ENCODE assay signal across 1 cellular context in the genomic region with DNA sequence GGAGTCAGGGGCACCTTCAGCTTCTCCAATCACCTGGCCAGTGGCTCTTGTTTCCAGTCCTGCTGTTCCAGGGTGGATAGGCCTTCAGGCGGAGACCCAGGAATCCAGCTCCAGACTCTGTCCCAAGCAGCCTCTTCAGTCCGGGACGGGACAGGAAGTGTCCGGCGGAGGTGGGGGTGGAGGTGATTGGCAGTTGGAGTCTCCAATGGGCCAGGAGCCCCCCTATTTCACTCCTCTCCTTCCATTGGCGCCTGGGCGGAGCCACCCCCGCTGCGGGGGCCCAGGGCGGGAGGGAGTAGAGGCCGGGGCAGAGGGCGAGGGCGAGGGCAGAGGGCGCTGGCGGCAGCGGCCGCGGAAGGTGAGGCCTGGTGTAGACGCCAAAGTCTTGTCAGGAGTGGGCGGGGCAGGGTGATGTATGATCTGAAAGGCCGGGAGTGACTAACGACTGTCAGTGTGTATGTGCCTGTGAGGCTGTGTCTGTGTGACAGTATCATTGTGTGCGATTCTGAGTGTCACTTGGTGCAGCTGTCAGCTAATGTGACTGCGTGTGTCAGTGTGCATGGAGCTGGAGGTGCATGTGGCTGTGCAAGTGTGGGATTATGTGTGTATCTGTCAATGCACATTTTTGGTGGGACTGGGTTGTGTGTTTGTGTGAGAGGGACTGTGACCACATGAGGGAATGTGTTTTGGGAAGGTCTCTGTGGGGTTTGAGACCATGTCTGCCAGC.
TF ChIP-seq lines count a peak whose summit lies in the region.

A gene (plus strand): TSS at position 310 of the 727 bp plus-strand sequence. CDS start 3,033 bp downstream, outside the sequence.

TF ChIP-seq in HEK293, 187 proteins besides CTCF, POLR2A, EP300 and RAD21 (continued from another document and continues in another):
- TF ChIP-seq, protein P1, sequence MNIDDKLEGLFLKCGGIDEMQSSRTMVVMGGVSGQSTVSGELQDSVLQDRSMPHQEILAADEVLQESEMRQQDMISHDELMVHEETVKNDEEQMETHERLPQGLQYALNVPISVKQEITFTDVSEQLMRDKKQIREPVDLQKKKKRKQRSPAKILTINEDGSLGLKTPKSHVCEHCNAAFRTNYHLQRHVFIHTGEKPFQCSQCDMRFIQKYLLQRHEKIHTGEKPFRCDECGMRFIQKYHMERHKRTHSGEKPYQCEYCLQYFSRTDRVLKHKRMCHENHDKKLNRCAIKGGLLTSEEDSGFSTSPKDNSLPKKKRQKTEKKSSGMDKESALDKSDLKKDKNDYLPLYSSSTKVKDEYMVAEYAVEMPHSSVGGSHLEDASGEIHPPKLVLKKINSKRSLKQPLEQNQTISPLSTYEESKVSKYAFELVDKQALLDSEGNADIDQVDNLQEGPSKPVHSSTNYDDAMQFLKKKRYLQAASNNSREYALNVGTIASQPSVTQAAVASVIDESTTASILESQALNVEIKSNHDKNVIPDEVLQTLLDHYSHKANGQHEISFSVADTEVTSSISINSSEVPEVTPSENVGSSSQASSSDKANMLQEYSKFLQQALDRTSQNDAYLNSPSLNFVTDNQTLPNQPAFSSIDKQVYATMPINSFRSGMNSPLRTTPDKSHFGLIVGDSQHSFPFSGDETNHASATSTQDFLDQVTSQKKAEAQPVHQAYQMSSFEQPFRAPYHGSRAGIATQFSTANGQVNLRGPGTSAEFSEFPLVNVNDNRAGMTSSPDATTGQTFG (tag by site-specific recombination; IDR thresholded peaks at IDR 0.05; ENCODE audit: borderline replicate concordance), result no peak
- no peak for TF ChIP-seq ZNF626 (tag by site-specific recombination; IDR thresholded peaks at IDR 0.05)
- no peak for TF ChIP-seq ZNF426 (tag by site-specific recombination; IDR thresholded peaks at IDR 0.05)
- TF ChIP-seq, protein P2, sequence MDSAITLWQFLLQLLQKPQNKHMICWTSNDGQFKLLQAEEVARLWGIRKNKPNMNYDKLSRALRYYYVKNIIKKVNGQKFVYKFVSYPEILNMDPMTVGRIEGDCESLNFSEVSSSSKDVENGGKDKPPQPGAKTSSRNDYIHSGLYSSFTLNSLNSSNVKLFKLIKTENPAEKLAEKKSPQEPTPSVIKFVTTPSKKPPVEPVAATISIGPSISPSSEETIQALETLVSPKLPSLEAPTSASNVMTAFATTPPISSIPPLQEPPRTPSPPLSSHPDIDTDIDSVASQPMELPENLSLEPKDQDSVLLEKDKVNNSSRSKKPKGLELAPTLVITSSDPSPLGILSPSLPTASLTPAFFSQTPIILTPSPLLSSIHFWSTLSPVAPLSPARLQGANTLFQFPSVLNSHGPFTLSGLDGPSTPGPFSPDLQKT (IDR thresholded peaks at IDR 0.05; ENCODE audit: borderline replicate concordance, low read depth, low read length), result no peak
- TF ChIP-seq, protein P3, sequence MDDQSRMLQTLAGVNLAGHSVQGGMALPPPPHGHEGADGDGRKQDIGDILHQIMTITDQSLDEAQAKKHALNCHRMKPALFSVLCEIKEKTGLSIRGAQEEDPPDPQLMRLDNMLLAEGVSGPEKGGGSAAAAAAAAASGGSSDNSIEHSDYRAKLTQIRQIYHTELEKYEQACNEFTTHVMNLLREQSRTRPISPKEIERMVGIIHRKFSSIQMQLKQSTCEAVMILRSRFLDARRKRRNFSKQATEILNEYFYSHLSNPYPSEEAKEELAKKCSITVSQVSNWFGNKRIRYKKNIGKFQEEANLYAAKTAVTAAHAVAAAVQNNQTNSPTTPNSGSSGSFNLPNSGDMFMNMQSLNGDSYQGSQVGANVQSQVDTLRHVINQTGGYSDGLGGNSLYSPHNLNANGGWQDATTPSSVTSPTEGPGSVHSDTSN (CRISPR knock-in tag; IDR thresholded peaks at IDR 0.05), result peak; percentile 56; the same call in 1 of the 2 replicates
- TF ChIP-seq, protein P4, sequence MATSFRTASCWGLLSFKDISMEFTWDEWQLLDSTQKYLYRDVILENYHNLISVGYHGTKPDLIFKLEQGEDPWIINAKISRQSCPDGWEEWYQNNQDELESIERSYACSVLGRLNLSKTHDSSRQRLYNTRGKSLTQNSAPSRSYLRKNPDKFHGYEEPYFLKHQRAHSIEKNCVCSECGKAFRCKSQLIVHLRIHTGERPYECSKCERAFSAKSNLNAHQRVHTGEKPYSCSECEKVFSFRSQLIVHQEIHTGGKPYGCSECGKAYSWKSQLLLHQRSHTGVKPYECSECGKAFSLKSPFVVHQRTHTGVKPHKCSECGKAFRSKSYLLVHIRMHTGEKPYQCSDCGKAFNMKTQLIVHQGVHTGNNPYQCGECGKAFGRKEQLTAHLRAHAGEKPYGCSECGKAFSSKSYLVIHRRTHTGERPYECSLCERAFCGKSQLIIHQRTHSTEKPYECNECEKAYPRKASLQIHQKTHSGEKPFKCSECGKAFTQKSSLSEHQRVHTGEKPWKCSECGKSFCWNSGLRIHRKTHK (tag by site-specific recombination; IDR thresholded peaks at IDR 0.05), result no peak
- no peak for TF ChIP-seq ZNF670 (tag by site-specific recombination; IDR thresholded peaks at IDR 0.05; ENCODE audit: low read depth)
- no peak for TF ChIP-seq ZNF416 (tag by site-specific recombination; IDR thresholded peaks at IDR 0.05)
- no peak for TF ChIP-seq KLF7 (tag by site-specific recombination; IDR thresholded peaks at IDR 0.05; ENCODE audit: borderline replicate concordance)
- TF ChIP-seq ZNF214 (tag by site-specific recombination; IDR thresholded peaks at IDR 0.05; ENCODE audit: borderline replicate concordance), result no peak
- TF ChIP-seq ZNF169 (tag by site-specific recombination; IDR thresholded peaks at IDR 0.05), result 0 out of 2 replicates have a peak, but pooled peaks have one; percentile 44
- TF ChIP-seq ZNF585B (tag by site-specific recombination; IDR thresholded peaks at IDR 0.05), result no peak
- TF ChIP-seq ZNF510 (tag by site-specific recombination; IDR thresholded peaks at IDR 0.05; ENCODE audit: insufficient replicate concordance), result no peak
- TF ChIP-seq WT1 (tag by site-specific recombination; IDR thresholded peaks at IDR 0.05), result no peak
- TF ChIP-seq ZNF843 (tag by site-specific recombination; IDR thresholded peaks at IDR 0.05), result peak; percentile 52
- TF ChIP-seq ZNF366 (tag by site-specific recombination; conservative IDR thresholded peaks at IDR 0.05), result no peak
- no peak for TF ChIP-seq ZFP69B (tag by site-specific recombination; IDR thresholded peaks at IDR 0.05)
- TF ChIP-seq ZNF10 (tag by site-specific recombination; IDR thresholded peaks at IDR 0.05), result no peak
- TF ChIP-seq ZNF248 (tag by site-specific recombination; IDR thresholded peaks at IDR 0.05), result no peak
- no peak for TF ChIP-seq YY1 (tag by site-specific recombination; IDR thresholded peaks at IDR 0.05)
- 0 out of 2 replicates have a peak, but pooled peaks have one; percentile 36 for TF ChIP-seq MEIS1 (CRISPR knock-in tag; IDR thresholded peaks at IDR 0.05; ENCODE audit: borderline replicate concordance)
- no peak for TF ChIP-seq ZNF202 (tag by site-specific recombination; IDR thresholded peaks at IDR 0.05; ENCODE audit: borderline replicate concordance)
- peak; percentile 87 for TF ChIP-seq KLF9 (tag by site-specific recombination; IDR thresholded peaks at IDR 0.05; ENCODE audit: low read depth)
- no peak for TF ChIP-seq ZNF473 (tag by site-specific recombination; IDR thresholded peaks at IDR 0.05)
- no peak for TF ChIP-seq ZFP41 (tag by site-specific recombination; IDR thresholded peaks at IDR 0.05; ENCODE audit: borderline replicate concordance)
- TF ChIP-seq ZNF146 (tag by site-specific recombination; IDR thresholded peaks at IDR 0.05), result no peak
- peak; percentile 77 for TF ChIP-seq KLF1 (tag by site-specific recombination; IDR thresholded peaks at IDR 0.05)
- no peak for TF ChIP-seq ZNF654 (tag by site-specific recombination; IDR thresholded peaks at IDR 0.05; ENCODE audit: low read depth)
- TF ChIP-seq ZNF221 (tag by site-specific recombination; IDR thresholded peaks at IDR 0.05; ENCODE audit: borderline replicate concordance), result no peak
- TF ChIP-seq ZNF544 (tag by site-specific recombination; IDR thresholded peaks at IDR 0.05), result no peak
- TF ChIP-seq ZNF658 (tag by site-specific recombination; IDR thresholded peaks at IDR 0.05), result no peak
- no peak for TF ChIP-seq MYNN (tag by site-specific recombination; IDR thresholded peaks at IDR 0.05; ENCODE audit: borderline replicate concordance)
- peak; percentile 85 for TF ChIP-seq BCL11A (tag by site-specific recombination; IDR thresholded peaks at IDR 0.05; ENCODE audit: low read depth)
- no peak for TF ChIP-seq GLI4 (tag by site-specific recombination; IDR thresholded peaks at IDR 0.05)
- TF ChIP-seq, protein P5, sequence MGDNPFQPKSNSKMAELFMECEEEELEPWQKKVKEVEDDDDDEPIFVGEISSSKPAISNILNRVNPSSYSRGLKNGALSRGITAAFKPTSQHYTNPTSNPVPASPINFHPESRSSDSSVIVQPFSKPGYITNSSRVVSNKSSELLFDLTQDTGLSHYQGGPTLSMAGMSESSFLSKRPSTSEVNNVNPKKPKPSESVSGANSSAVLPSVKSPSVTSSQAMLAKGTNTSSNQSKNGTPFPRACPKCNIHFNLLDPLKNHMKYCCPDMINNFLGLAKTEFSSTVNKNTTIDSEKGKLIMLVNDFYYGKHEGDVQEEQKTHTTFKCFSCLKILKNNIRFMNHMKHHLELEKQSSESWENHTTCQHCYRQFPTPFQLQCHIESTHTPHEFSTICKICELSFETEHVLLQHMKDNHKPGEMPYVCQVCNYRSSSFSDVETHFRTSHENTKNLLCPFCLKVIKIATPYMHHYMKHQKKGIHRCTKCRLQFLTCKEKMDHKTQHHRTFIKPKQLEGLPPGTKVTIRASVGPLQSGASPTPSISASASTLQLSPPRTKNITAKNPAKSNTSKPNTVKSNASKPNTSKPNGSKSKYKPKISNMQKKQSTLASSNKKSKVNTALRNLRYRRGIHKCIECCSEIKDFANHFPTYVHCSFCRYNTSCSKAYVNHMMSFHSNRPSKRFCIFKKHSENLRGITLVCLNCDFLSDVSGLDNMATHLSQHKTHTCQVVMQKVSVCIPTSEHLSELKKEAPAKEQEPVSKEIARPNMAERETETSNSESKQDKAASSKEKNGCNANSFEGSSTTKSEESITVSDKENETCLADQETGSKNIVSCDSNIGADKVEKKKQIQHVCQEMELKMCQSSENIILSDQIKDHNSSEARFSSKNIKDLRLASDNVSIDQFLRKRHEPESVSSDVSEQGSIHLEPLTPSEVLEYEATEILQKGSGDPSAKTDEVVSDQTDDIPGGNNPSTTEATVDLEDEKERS (tag by site-specific recombination; IDR thresholded peaks at IDR 0.05), result no peak
- TF ChIP-seq ZNF335 (tag by site-specific recombination; conservative IDR thresholded peaks at IDR 0.05), result peak; percentile 51
- TF ChIP-seq, protein P6, sequence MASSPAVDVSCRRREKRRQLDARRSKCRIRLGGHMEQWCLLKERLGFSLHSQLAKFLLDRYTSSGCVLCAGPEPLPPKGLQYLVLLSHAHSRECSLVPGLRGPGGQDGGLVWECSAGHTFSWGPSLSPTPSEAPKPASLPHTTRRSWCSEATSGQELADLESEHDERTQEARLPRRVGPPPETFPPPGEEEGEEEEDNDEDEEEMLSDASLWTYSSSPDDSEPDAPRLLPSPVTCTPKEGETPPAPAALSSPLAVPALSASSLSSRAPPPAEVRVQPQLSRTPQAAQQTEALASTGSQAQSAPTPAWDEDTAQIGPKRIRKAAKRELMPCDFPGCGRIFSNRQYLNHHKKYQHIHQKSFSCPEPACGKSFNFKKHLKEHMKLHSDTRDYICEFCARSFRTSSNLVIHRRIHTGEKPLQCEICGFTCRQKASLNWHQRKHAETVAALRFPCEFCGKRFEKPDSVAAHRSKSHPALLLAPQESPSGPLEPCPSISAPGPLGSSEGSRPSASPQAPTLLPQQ (tag by site-specific recombination; IDR thresholded peaks at IDR 0.05), result no peak
- no peak for TF ChIP-seq REPIN1 (tag by site-specific recombination; IDR thresholded peaks at IDR 0.05; ENCODE audit: low read depth)
- TF ChIP-seq ZNF433 (tag by site-specific recombination; IDR thresholded peaks at IDR 0.05; ENCODE audit: low read depth), result no peak
- TF ChIP-seq ZNF2 (tag by site-specific recombination; IDR thresholded peaks at IDR 0.05), result 0 out of 2 replicates have a peak, but pooled peaks have one; percentile 36
- TF ChIP-seq ZFP3 (tag by site-specific recombination; IDR thresholded peaks at IDR 0.05; ENCODE audit: low read depth), result no peak
- TF ChIP-seq ZNF19 (tag by site-specific recombination; IDR thresholded peaks at IDR 0.05; ENCODE audit: low read depth), result no peak
- TF ChIP-seq, protein P7, sequence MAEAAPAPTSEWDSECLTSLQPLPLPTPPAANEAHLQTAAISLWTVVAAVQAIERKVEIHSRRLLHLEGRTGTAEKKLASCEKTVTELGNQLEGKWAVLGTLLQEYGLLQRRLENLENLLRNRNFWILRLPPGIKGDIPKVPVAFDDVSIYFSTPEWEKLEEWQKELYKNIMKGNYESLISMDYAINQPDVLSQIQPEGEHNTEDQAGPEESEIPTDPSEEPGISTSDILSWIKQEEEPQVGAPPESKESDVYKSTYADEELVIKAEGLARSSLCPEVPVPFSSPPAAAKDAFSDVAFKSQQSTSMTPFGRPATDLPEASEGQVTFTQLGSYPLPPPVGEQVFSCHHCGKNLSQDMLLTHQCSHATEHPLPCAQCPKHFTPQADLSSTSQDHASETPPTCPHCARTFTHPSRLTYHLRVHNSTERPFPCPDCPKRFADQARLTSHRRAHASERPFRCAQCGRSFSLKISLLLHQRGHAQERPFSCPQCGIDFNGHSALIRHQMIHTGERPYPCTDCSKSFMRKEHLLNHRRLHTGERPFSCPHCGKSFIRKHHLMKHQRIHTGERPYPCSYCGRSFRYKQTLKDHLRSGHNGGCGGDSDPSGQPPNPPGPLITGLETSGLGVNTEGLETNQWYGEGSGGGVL (tag by site-specific recombination; IDR thresholded peaks at IDR 0.05), result peak; percentile 43
- no peak for TF ChIP-seq ZNF23 (tag by site-specific recombination; IDR thresholded peaks at IDR 0.05; ENCODE audit: borderline replicate concordance)
- no peak for TF ChIP-seq ZNF707 (tag by site-specific recombination; IDR thresholded peaks at IDR 0.05)
- TF ChIP-seq, protein P8, sequence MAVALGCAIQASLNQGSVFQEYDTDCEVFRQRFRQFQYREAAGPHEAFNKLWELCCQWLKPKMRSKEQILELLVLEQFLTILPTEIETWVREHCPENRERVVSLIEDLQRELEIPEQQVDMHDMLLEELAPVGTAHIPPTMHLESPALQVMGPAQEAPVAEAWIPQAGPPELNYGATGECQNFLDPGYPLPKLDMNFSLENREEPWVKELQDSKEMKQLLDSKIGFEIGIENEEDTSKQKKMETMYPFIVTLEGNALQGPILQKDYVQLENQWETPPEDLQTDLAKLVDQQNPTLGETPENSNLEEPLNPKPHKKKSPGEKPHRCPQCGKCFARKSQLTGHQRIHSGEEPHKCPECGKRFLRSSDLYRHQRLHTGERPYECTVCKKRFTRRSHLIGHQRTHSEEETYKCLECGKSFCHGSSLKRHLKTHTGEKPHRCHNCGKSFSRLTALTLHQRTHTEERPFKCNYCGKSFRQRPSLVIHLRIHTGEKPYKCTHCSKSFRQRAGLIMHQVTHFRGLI (tag by site-specific recombination; IDR thresholded peaks at IDR 0.05), result no peak
- no peak for TF ChIP-seq ZNF112 (tag by site-specific recombination; IDR thresholded peaks at IDR 0.05)
- TF ChIP-seq, protein P9, sequence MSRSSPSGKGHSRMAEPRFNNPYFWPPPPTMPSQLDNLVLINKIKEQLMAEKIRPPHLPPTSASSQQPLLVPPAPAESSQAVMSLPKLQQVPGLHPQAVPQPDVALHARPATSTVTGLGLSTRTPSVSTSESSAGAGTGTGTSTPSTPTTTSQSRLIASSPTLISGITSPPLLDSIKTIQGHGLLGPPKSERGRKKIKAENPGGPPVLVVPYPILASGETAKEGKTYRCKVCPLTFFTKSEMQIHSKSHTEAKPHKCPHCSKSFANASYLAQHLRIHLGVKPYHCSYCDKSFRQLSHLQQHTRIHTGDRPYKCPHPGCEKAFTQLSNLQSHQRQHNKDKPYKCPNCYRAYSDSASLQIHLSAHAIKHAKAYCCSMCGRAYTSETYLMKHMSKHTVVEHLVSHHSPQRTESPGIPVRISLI (tag by site-specific recombination; IDR thresholded peaks at IDR 0.05), result no peak
- TF ChIP-seq SP3 (tag by site-specific recombination; IDR thresholded peaks at IDR 0.05), result peak; percentile 76
- TF ChIP-seq ZBTB17 (tag by site-specific recombination; IDR thresholded peaks at IDR 0.05), result peak; percentile 74
